ENCODE assay signal across 8 cellular contexts in the genomic region with DNA sequence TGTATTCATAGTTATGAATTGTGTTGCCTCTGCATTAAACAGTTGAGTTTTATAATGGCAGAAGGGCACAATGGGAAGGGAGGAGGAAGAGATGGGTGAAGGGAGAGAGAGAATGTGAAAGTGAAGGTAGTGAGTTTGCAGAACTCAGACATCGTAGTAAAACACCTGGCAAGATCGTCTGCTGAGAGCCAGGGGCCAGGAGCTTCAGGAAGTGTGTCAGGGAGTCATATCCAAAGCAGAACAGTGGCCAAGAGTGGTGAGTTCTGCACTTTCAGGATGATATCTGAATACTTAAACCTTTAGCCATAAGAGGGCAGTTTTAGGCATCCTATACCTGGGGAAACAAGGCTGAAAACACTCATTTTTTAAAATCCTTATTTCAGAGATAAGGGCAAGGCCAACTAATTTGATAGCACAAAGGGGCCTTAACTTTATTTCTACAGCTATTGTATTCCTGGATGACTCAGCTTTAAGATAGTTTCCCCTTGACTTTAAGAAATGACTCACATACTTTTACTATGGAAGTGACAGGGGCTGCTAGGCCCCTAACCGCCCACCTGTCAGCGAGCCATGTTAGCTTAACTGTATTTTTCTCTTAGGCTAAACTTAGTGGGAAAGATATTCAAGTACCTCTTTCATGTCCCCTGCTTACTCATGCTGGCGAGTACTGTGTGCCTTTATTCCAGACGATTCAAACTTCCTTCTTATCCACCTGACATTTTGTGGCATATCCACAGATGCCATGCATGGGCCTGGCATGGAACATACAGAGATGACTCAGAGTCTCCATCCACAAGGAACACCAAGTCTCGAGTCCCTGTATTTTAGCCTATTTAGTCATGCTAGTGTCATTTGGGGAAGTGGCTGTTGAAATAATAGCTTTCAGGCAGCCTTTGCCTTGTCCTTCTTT. TPM values are rescaled to one million over a fixed set of nuclear protein-coding genes. Genes with fewer than 3 reads are reported as not detected.
DNase-seq lines count a peak whose midpoint lies in the region; ATAC-seq and TF ChIP-seq lines count a peak whose summit lies in the region.

No MANE protein-coding gene starts in this region.

- H3K9me3 Mint-ChIP-seq in WTC11, result no peaks in the 10 kb centered on the region

- no peak overlapping the region for H3K4me3 Mint-ChIP-seq in WTC11

- CTCF ChIA-PET in WTC11 (lab: Charles Lee), result interaction anchor here (0.6 to 4.7 kb wide), 7 partner anchors 10 to 273 kb away, joined by 3 to 24 read pairs (median 5); a partner anchor contains a TSS

- POLR2A ChIA-PET in WTC11 (lab: Charles Lee), result interaction anchor here (1.1 kb wide), 1 partner anchor 22 kb away, joined by 3 read pairs; no protein-coding TSS in a partner anchor

- H3K27me3 Mint-ChIP-seq in WTC11 (ENCODE audit: low read depth), result no peaks in the 10 kb centered on the region

- H3K4me3 ChIP-seq in GM12864 (ENCODE audit: low read depth, low read length), result no peak overlapping the region

- peaks cover 22% of the 10 kb centered on the region for H3K4me1 Mint-ChIP-seq in WTC11

- no peaks in the 10 kb centered on the region for H3K36me3 Mint-ChIP-seq in WTC11

- ATAC-seq in GM21825 (IDR thresholded peaks at IDR 0.05; ENCODE audit: unreplicated experiment) (peak; percentile 81), WTC11 (no peak), left colon (no peak)

- no peak overlapping the region; the same call in 1 of the 2 replicates for H3K27ac Mint-ChIP-seq in WTC11

- DNase-seq in GM12864 (ENCODE audit: low read depth) (peak; percentile 47), LHCN-M2 (ENCODE audit: low read depth) (peak; percentile 96), iris pigment epithelial cell (ENCODE audit: low read depth) (peak; percentile 52), WTC11 (ENCODE audit: low spot score) (no peak), left colon (no peak)
- peak; percentile 42 for DNase-seq in activated T-helper 9 cell treated with anti-CD3 and anti-CD28 coated beads, Interleukin-2, amount 50 U/mL, for 16 hours (ENCODE audit: low read depth)
- peak; percentile 64 to 67 for DNase-seq in stimulated activated CD8-positive, alpha-beta memory T cell treated with anti-CD3 and anti-CD28 coated beads, Interleukin-15, amount 100 ng/mL, for 48 hours (ENCODE audit: low read depth in 2 of 2)

- TF ChIP-seq CTCF in GM12864 (IDR thresholded peaks at IDR 0.05; ENCODE audit: low read depth, low read length, missing control alignments) (no peak), WTC11 (IDR thresholded peaks at IDR 0.05) (no peak)

- intact Hi-C loops in left colon (cut with DNase I, micrococcal nuclease), result no loop called here

TF ChIP-seq in WTC11, 78 proteins besides CTCF, POLR2A, EP300 and RAD21 (continues in another document):
- TF ChIP-seq ZNF121 (CRISPR knock-in tag; IDR thresholded peaks at IDR 0.05) (no peak), ZNF396 (CRISPR knock-in tag; IDR thresholded peaks at IDR 0.05; ENCODE audit: borderline replicate concordance) (no peak), NR1H2 (CRISPR knock-in tag; IDR thresholded peaks at IDR 0.05) (no peak), ZBTB21 (CRISPR knock-in tag; IDR thresholded peaks at IDR 0.05; ENCODE audit: borderline replicate concordance) (no peak)
- TF ChIP-seq, protein P1, sequence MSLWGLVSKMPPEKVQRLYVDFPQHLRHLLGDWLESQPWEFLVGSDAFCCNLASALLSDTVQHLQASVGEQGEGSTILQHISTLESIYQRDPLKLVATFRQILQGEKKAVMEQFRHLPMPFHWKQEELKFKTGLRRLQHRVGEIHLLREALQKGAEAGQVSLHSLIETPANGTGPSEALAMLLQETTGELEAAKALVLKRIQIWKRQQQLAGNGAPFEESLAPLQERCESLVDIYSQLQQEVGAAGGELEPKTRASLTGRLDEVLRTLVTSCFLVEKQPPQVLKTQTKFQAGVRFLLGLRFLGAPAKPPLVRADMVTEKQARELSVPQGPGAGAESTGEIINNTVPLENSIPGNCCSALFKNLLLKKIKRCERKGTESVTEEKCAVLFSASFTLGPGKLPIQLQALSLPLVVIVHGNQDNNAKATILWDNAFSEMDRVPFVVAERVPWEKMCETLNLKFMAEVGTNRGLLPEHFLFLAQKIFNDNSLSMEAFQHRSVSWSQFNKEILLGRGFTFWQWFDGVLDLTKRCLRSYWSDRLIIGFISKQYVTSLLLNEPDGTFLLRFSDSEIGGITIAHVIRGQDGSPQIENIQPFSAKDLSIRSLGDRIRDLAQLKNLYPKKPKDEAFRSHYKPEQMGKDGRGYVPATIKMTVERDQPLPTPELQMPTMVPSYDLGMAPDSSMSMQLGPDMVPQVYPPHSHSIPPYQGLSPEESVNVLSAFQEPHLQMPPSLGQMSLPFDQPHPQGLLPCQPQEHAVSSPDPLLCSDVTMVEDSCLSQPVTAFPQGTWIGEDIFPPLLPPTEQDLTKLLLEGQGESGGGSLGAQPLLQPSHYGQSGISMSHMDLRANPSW (CRISPR knock-in tag; conservative IDR thresholded peaks at IDR 0.05; ENCODE audit: low read depth), result no peak
- TF ChIP-seq, protein P2, sequence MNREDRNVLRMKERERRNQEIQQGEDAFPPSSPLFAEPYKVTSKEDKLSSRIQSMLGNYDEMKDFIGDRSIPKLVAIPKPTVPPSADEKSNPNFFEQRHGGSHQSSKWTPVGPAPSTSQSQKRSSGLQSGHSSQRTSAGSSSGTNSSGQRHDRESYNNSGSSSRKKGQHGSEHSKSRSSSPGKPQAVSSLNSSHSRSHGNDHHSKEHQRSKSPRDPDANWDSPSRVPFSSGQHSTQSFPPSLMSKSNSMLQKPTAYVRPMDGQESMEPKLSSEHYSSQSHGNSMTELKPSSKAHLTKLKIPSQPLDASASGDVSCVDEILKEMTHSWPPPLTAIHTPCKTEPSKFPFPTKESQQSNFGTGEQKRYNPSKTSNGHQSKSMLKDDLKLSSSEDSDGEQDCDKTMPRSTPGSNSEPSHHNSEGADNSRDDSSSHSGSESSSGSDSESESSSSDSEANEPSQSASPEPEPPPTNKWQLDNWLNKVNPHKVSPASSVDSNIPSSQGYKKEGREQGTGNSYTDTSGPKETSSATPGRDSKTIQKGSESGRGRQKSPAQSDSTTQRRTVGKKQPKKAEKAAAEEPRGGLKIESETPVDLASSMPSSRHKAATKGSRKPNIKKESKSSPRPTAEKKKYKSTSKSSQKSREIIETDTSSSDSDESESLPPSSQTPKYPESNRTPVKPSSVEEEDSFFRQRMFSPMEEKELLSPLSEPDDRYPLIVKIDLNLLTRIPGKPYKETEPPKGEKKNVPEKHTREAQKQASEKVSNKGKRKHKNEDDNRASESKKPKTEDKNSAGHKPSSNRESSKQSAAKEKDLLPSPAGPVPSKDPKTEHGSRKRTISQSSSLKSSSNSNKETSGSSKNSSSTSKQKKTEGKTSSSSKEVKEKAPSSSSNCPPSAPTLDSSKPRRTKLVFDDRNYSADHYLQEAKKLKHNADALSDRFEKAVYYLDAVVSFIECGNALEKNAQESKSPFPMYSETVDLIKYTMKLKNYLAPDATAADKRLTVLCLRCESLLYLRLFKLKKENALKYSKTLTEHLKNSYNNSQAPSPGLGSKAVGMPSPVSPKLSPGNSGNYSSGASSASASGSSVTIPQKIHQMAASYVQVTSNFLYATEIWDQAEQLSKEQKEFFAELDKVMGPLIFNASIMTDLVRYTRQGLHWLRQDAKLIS (CRISPR knock-in tag; IDR thresholded peaks at IDR 0.05; ENCODE audit: borderline replicate concordance), result no peak
- TF ChIP-seq, protein P3, sequence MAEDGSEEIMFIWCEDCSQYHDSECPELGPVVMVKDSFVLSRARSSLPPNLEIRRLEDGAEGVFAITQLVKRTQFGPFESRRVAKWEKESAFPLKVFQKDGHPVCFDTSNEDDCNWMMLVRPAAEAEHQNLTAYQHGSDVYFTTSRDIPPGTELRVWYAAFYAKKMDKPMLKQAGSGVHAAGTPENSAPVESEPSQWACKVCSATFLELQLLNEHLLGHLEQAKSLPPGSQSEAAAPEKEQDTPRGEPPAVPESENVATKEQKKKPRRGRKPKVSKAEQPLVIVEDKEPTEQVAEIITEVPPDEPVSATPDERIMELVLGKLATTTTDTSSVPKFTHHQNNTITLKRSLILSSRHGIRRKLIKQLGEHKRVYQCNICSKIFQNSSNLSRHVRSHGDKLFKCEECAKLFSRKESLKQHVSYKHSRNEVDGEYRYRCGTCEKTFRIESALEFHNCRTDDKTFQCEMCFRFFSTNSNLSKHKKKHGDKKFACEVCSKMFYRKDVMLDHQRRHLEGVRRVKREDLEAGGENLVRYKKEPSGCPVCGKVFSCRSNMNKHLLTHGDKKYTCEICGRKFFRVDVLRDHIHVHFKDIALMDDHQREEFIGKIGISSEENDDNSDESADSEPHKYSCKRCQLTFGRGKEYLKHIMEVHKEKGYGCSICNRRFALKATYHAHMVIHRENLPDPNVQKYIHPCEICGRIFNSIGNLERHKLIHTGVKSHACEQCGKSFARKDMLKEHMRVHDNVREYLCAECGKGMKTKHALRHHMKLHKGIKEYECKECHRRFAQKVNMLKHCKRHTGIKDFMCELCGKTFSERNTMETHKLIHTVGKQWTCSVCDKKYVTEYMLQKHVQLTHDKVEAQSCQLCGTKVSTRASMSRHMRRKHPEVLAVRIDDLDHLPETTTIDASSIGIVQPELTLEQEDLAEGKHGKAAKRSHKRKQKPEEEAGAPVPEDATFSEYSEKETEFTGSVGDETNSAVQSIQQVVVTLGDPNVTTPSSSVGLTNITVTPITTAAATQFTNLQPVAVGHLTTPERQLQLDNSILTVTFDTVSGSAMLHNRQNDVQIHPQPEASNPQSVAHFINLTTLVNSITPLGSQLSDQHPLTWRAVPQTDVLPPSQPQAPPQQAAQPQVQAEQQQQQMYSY (CRISPR knock-in tag; IDR thresholded peaks at IDR 0.05), result no peak

RNA-seq across cellular contexts. Expression of a gene that starts 53.9 kb away (rescaled TPM):
- total RNA-seq in LHCN-M2 (2014; rRNA removed) (not detected in 2 replicates), WTC11 (2021) (not detected in 3 replicates), left colon (not detected)
- polyA plus RNA-seq in LHCN-M2 (2012), result not detected

Comparison
In these comparisons a context has a peak if more than half of its experiments do, and no peak if none do; other contexts are left out.
1. DNase-seq: peak in GM12864 (single experiment), LHCN-M2 (single experiment), activated T-helper 9 cell treated with anti-CD3 and anti-CD28 coated beads, Interleukin-2, amount 50 U/mL, for 16 hours (single experiment), iris pigment epithelial cell (single experiment) and stimulated activated CD8-positive, alpha-beta memory T cell treated with anti-CD3 and anti-CD28 coated beads, Interleukin-15, amount 100 ng/mL, for 48 hours (2 of 2); none in WTC11 (single experiment) and left colon (0 of 2).